Comparison of ENCODE assay signal across 8 cellular contexts in genomic region chr6:141562801-141563763, GRCh38.
DNase-seq lines count a peak whose midpoint lies in the region; ATAC-seq and TF ChIP-seq lines count a peak whose summit lies in the region.

No MANE protein-coding gene starts in this region.

- H3K4me1 Mint-ChIP-seq in dendritic cell treated with granulocyte-macrophage colony-stimulating factor and Interleukin-4, amounts not matched to agents 40 ng/mL and 50 ng/mL, for 4 days (ENCODE audit: low read depth), result peaks cover 11% of the 10 kb centered on the region

- H3K9ac ChIP-seq in BLaER1 treated with 17β-estradiol and CSF1 and Interleukin-3, amounts not matched to agents 10 nM and 100 nM, result peak overlapping the region; percentile 57 to 77 (median 71)

- peak overlapping the region; percentile 48 for H3K27ac Mint-ChIP-seq in dendritic cell treated with granulocyte-macrophage colony-stimulating factor and Interleukin-4, amounts not matched to agents 40 ng/mL and 50 ng/mL, for 4 days

- peak; percentile 87 for TF ChIP-seq CTCF in lower lobe of right lung (IDR thresholded peaks at IDR 0.05)

- H3K27ac ChIP-seq in BLaER1 treated with 17β-estradiol and CSF1 and Interleukin-3, amounts not matched to agents 10 nM and 100 nM, result peak overlapping the region; percentile 12 to 80 (median 62); a peak in 21 of 22 replicates
- H3K27ac ChIP-seq in lower lobe of right lung, result peak overlapping the region; percentile 12

- no peaks in the 10 kb centered on the region; a peak in 3 of 22 replicates for H3K9me3 ChIP-seq in BLaER1 treated with 17β-estradiol and CSF1 and Interleukin-3, amounts not matched to agents 10 nM and 100 nM (replicated peaks in 1 of 11)
- H3K9me3 ChIP-seq in lower lobe of right lung, result no peaks in the 10 kb centered on the region

- ATAC-seq in HG03342 (IDR thresholded peaks at IDR 0.05; ENCODE audit: unreplicated experiment), result peak; percentile 94
- ATAC-seq in lower lobe of right lung, result peak; percentile 90 to 95

- peak overlapping the region; percentile 45 to 68 (median 54) for H3K4me3 ChIP-seq in BLaER1 treated with 17β-estradiol and CSF1 and Interleukin-3, amounts not matched to agents 10 nM and 100 nM
- peak overlapping the region; percentile 39 for H3K4me3 ChIP-seq in lower lobe of right lung

- peak overlapping the region; percentile 74 for H3K4me3 Mint-ChIP-seq in dendritic cell treated with granulocyte-macrophage colony-stimulating factor and Interleukin-4, amounts not matched to agents 40 ng/mL and 50 ng/mL, for 4 days

- DNase-seq in GM19238 (ENCODE audit: insufficient read length, low spot score) (peak; percentile 21), NCI-H2227 (lab: John Stamatoyannopoulos, UW; ENCODE audit: unreplicated experiment) (peak; percentile 34), lower lobe of right lung (no peak)
- DNase-seq in activated CD4-positive, CD25-positive, alpha-beta regulatory T cell treated with anti-CD3 and anti-CD28 coated beads, Interleukin-2, amount 50 U/mL, for 72 hours, result peak; percentile 38
- peak; percentile 14 to 33 (median 29) for DNase-seq in stimulated activated CD4-positive, alpha-beta T cell treated with anti-CD3 and anti-CD28 coated beads, TNF-alpha, amount 100 ng/mL, for 24 hours (ENCODE audit: low read depth in 3 of 3)

- no peaks in the 10 kb centered on the region for H3K36me3 ChIP-seq in BLaER1 treated with 17β-estradiol and CSF1 and Interleukin-3, amounts not matched to agents 10 nM and 100 nM
- H3K36me3 ChIP-seq in lower lobe of right lung, result no peaks in the 10 kb centered on the region

- no peaks in the 10 kb centered on the region for H3K36me3 Mint-ChIP-seq in dendritic cell treated with granulocyte-macrophage colony-stimulating factor and Interleukin-4, amounts not matched to agents 40 ng/mL and 50 ng/mL, for 4 days (ENCODE audit: low read depth)

- H4K20me1 ChIP-seq in BLaER1 treated with 17β-estradiol and CSF1 and Interleukin-3, amounts not matched to agents 10 nM and 100 nM, result no peaks in the 10 kb centered on the region

- intact Hi-C loops in dendritic cell treated with granulocyte-macrophage colony-stimulating factor and Interleukin-4, amounts not matched to agents 40 ng/mL and 50 ng/mL, for 4 days (cut with micrococcal nuclease), result no loop called here
- intact Hi-C loops in lower lobe of right lung (cut with DNase I), result no loop called here

- H3K4me2 ChIP-seq in BLaER1 treated with 17β-estradiol and CSF1 and Interleukin-3, amounts not matched to agents 10 nM and 100 nM, result peak overlapping the region; percentile 80 to 98 (median 90)

- H3K27me3 Mint-ChIP-seq in dendritic cell treated with granulocyte-macrophage colony-stimulating factor and Interleukin-4, amounts not matched to agents 40 ng/mL and 50 ng/mL, for 4 days, result no peaks in the 10 kb centered on the region

- H3K9me3 Mint-ChIP-seq in dendritic cell treated with granulocyte-macrophage colony-stimulating factor and Interleukin-4, amounts not matched to agents 40 ng/mL and 50 ng/mL, for 4 days, result no peaks in the 10 kb centered on the region

- H3K27me3 ChIP-seq in BLaER1 treated with 17β-estradiol and CSF1 and Interleukin-3, amounts not matched to agents 10 nM and 100 nM, result no peaks in the 10 kb centered on the region
- no peaks in the 10 kb centered on the region for H3K27me3 ChIP-seq in lower lobe of right lung (ENCODE audit: low read depth)

- peaks cover 14 to 30% (median 18%) of the 10 kb centered on the region in 10 experiments for H3K4me1 ChIP-seq in BLaER1 treated with 17β-estradiol and CSF1 and Interleukin-3, amounts not matched to agents 10 nM and 100 nM
- H3K4me1 ChIP-seq in lower lobe of right lung, result peaks cover 7% of the 10 kb centered on the region
